ENCODE assay signal across 21 cellular contexts in genomic region chr9:133919253-133920115, GRCh38.
DNase-seq lines count a peak whose midpoint lies in the region; ATAC-seq and TF ChIP-seq lines count a peak whose summit lies in the region.
"Had no signal": no experiment of that assay in that cellular context is flagged by ENCODE, and none has a peak within 500 bp of the region (broad histone marks: within the 10 kb centered on the region; RNA-seq: fewer than 3 reads in every experiment).

No MANE protein-coding gene starts in this region.

- dilution Hi-C loops in IMR-90 (cut with HindIII; ENCODE audit: low sequenced_read_pairs, unreplicated experiment) = no loop called here

- ATAC-seq in IMR-90 (ENCODE audit: low read depth) (peak; percentile 66), sciatic nerve (peak; percentile 16), HG02588 (IDR thresholded peaks at IDR 0.05; ENCODE audit: unreplicated experiment) (no peak), HG02610 (IDR thresholded peaks at IDR 0.05; ENCODE audit: unreplicated experiment) (no peak)
- ATAC-seq: activated CD8-positive, alpha-beta memory T cell treated with anti-CD3 and anti-CD28 coated beads, Interleukin-2, amount 10 ng/mL, durations not matched to agents 7 days and 5 days; activated T-helper 17 cell treated with anti-CD3 and anti-CD28 coated beads, Interleukin-2, amount 50 U/mL, for 72 hours; left lobe of liver; SK-N-SH treated with all-trans-retinoic acid at 6 μM for 48 hours had no signal

- H3K27me3 ChIP-seq in IMR-90 (ENCODE audit: control insufficient read depth, insufficient read depth, low read length) (no peaks in the 10 kb centered on the region), dorsolateral prefrontal cortex (no peaks in the 10 kb centered on the region)
- H3K27me3 ChIP-seq: Peyer's patch, suprapubic skin had no signal

- H3K4me1 ChIP-seq in IMR-90 (ENCODE audit: control insufficient read depth, insufficient read depth, low read length) = peaks cover 25% of the 10 kb centered on the region
- H3K4me1 ChIP-seq: Peyer's patch had no signal

- peak overlapping the region; percentile 49 for H2AK5ac ChIP-seq in IMR-90 (ENCODE audit: low read depth, low read length)

- peaks cover 44% of the 10 kb centered on the region for H4K20me1 ChIP-seq in IMR-90 (ENCODE audit: insufficient read depth, low read length)

- no peak overlapping the region for H3K9ac ChIP-seq in IMR-90 (ENCODE audit: low read depth, low read length)

- 0 out of 2 replicates have a peak overlapping the region, but pooled peaks have one; percentile 56 for H3K23ac ChIP-seq in IMR-90 (ENCODE audit: low read depth, low read length)

- H3K36me3 ChIP-seq in IMR-90 (ENCODE audit: control insufficient read depth, insufficient read depth, low read length) = no peaks in the 10 kb centered on the region
- H3K36me3 ChIP-seq: Peyer's patch, suprapubic skin had no signal

- in situ Hi-C loops in IMR-90 (cut with MboI; ENCODE audit: low sequenced_read_pairs) = no loop called here

- H3K56ac ChIP-seq in IMR-90 (ENCODE audit: extremely low read depth, insufficient read depth, low read length) = no peak overlapping the region

- no peak for TF ChIP-seq RAD21 in IMR-90 (IDR thresholded peaks at IDR 0.05; ENCODE audit: low read length)

- no peak overlapping the region for H2BK15ac ChIP-seq in IMR-90 (ENCODE audit: low read depth, low read length)

- peak overlapping the region; percentile 12; the same call in 1 of the 2 replicates for H3K27ac ChIP-seq in IMR-90 (ENCODE audit: insufficient read depth, low read length)
- peak overlapping the region in 1 of 59 donors; percentile 28 for H3K27ac ChIP-seq in dorsolateral prefrontal cortex
- H3K27ac ChIP-seq: C4-2B, Peyer's patch, suprapubic skin had no signal

- H3K18ac ChIP-seq in IMR-90 (ENCODE audit: low read depth, low read length) = peak overlapping the region; percentile 10; the same call in 1 of the 2 replicates

- 42% methylated on average over 6 of the region's 27 CpGs; no CpG with 5 or more reads in 1 of the 2 experiments for WGBS in IMR-90 (ENCODE audit: extremely low coverage in 2 of 2, insufficient read length in 1 of 2), 2 experiments

- H2AFZ ChIP-seq in IMR-90 (replicated peaks; ENCODE audit: low read length, poor library complexity) = peak overlapping the region; percentile 46

- no peak for TF ChIP-seq CTCF in IMR-90 (conservative IDR thresholded peaks at IDR 0.05; ENCODE audit: low read depth, low read length)
- TF ChIP-seq CTCF in cardiac fibroblast (IDR thresholded peaks at IDR 0.05; ENCODE audit: low read depth, low read length) = no peak
- TF ChIP-seq CTCF in dorsolateral prefrontal cortex (IDR thresholded peaks at IDR 0.05 in 54 of 56, conservative IDR thresholded peaks at IDR 0.05 in 2 of 56; ENCODE audit: low read depth in 1 of 56, partially characterized antibody in 56 of 56) = no peak

- H3K14ac ChIP-seq in IMR-90 (replicated peaks; ENCODE audit: low read depth, low read length) = peak overlapping the region; percentile 18; the same call in 1 of the 2 replicates

- POLR2A ChIA-PET in IMR-90 (lab: Charles Lee; ENCODE audit: unreplicated experiment) = no interaction called here

- H3K4me3 ChIP-seq in IMR-90 (ENCODE audit: insufficient read depth, low read depth, low read length) (no peak overlapping the region), cardiac fibroblast (replicated peaks in 1 of 2; ENCODE audit: low read depth in 2 of 2, low read length in 2 of 2) (no peak overlapping the region), dorsolateral prefrontal cortex (no peak overlapping the region)
- H3K4me3 ChIP-seq: Peyer's patch, suprapubic skin had no signal

- peaks cover 12% of the 10 kb centered on the region for H3K9me1 ChIP-seq in IMR-90 (ENCODE audit: insufficient read depth, low read length)

- H4K91ac ChIP-seq in IMR-90 (ENCODE audit: insufficient read depth, low read depth, low read length) = peak overlapping the region; percentile 55; the same call in 1 of the 2 replicates

- intact Hi-C loops in IMR-90 (cut with micrococcal nuclease) = no loop called here
- intact Hi-C loops in sciatic nerve (cut with DNase I) = no loop called here
- intact Hi-C loops in dorsolateral prefrontal cortex (cut with DNase I) = loop anchor here in 1 of 2 donors (5.0 kb wide), 1 partner anchor 73 kb away; the partner anchor contains the start of gene VAV2

- TF ChIP-seq POLR2A in IMR-90 (IDR thresholded peaks at IDR 0.05; ENCODE audit: low read depth, low read length) = no peak

- H2BK5ac ChIP-seq in IMR-90 (ENCODE audit: low read depth, low read length, poor library complexity, severe bottlenecking) = peak overlapping the region; percentile 8

- peak overlapping the region; percentile 88 for H3K4ac ChIP-seq in IMR-90 (ENCODE audit: low read depth, low read length)

- H3K4me2 ChIP-seq in IMR-90 (ENCODE audit: low read depth, low read length) = no peak overlapping the region

- peak overlapping the region in 1 of 2 experiments; percentile 39; a peak in 1 of 4 replicates for H4K8ac ChIP-seq in IMR-90 (ENCODE audit: low read depth in 2 of 2, low read length in 2 of 2)

- DNase-seq in IMR-90 = peak; percentile 29
- peak; percentile 60 for DNase-seq in cardiac fibroblast (ENCODE audit: low read depth in 2 of 2)
- DNase-seq in hepatic stellate cell (ENCODE audit: low spot score) = peak; percentile 90
- DNase-seq in sciatic nerve (ENCODE audit: low spot score) = no peak
- no peak for DNase-seq in dorsolateral prefrontal cortex
- DNase-seq in NCI-H345 treated with DMSO at 0.1 percent for 48 hours (lab: John Stamatoyannopoulos, UW; ENCODE audit: unreplicated experiment) = no peak
- DNase-seq: activated CD4-positive, alpha-beta T cell treated with anti-CD3 and anti-CD28 coated beads for 4 hours; activated CD8-positive, alpha-beta memory T cell treated with anti-CD3 and anti-CD28 coated beads, Interleukin-2, amount 10 ng/mL, durations not matched to agents 7 days and 5 days; DMS53; foreskin melanocyte; Peyer's patch; posterior cingulate gyrus; stimulated activated CD4-positive, alpha-beta T cell treated with anti-CD3 and anti-CD28 coated beads, Interleukin-4, amount 100 ng/mL, for 4 hours; T1000 had no signal

- peak overlapping the region; percentile 25; the same call in 1 of the 2 replicates for H2BK20ac ChIP-seq in IMR-90 (ENCODE audit: low read depth, low read length)

- H4K5ac ChIP-seq in IMR-90 (ENCODE audit: low read depth, low read length) = peak overlapping the region; percentile 64

- peaks cover 31 to 81% of the 10 kb centered on the region in 2 experiments for H3K79me1 ChIP-seq in IMR-90 (ENCODE audit: low read depth in 1 of 2, low read length in 2 of 2)

- BruUV-seq in IMR-90 (replicated peaks; lab: Mats Ljungman, UMichigan) = no TSS peak

- no peaks in the 10 kb centered on the region for H3K9me3 ChIP-seq in IMR-90 (ENCODE audit: control insufficient read depth, insufficient read depth, low read length)
- H3K9me3 ChIP-seq: Peyer's patch, suprapubic skin had no signal

- H2BK120ac ChIP-seq in IMR-90 (ENCODE audit: low read depth, low read length) = peak overlapping the region; percentile 68; the same call in 1 of the 2 replicates

- CTCF ChIA-PET in IMR-90 (lab: Yijun Ruan, JAX) = no interaction called here

- H2AK9ac ChIP-seq in IMR-90 (replicated peaks; ENCODE audit: low read depth, low read length, poor library complexity) = peak overlapping the region; percentile 92

TF ChIP-seq in IMR-90, 13 proteins besides CTCF, POLR2A, EP300 and RAD21:
- no peak for TF ChIP-seq RCOR1 (IDR thresholded peaks at IDR 0.05; ENCODE audit: insufficient replicate concordance, low read length)
- no peak for TF ChIP-seq BHLHE40 (IDR thresholded peaks at IDR 0.05; ENCODE audit: low read depth, low read length)
- TF ChIP-seq SMC3 (IDR thresholded peaks at IDR 0.05; ENCODE audit: low read depth, low read length) = no peak

Comparison
In these comparisons a context has a peak if more than half of its experiments do, and no peak if none do; other contexts are left out.
1. ATAC-seq: peak in IMR-90 (single experiment) and sciatic nerve (single experiment); none in HG02588 (single experiment) and HG02610 (single experiment).
2. DNase-seq: peak in IMR-90 (single experiment), cardiac fibroblast (2 of 2) and hepatic stellate cell (single experiment); none in sciatic nerve (single experiment), dorsolateral prefrontal cortex (0 of 10) and NCI-H345 treated with DMSO at 0.1 percent for 48 hours (single experiment).